In the genomic region with DNA sequence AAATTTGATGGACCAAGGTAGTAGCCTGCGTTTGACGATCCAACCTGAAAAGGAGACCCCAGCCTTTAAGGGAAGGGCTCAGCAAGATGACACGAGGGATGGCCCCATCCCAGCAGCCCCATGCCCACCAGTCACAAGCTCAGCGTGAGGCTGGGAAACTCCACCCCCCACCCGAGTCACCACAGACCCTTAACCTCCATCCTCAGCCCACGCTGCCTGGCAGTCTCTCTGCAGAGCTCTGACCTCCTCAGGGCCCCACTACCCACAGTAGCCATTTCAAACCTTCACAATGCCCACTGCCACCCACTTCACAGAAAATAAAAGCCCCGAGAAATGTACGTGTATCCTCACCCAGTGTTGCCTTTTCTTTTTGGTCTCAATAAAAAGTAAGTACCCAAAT, we compare ENCODE assay signal across 19 cellular contexts. TPM values are rescaled to one million over a fixed set of nuclear protein-coding genes. Genes with fewer than 3 reads are reported as not detected.
DNase-seq lines count a peak whose midpoint lies in the region; ATAC-seq, FAIRE-seq and TF ChIP-seq lines count a peak whose summit lies in the region.
"Had no signal": no experiment of that assay in that cellular context is flagged by ENCODE, and none has a peak within 500 bp of the region (broad histone marks: within the 10 kb centered on the region; RNA-seq: fewer than 3 reads in every experiment).

No MANE protein-coding gene starts in this region.

- no peak for TF ChIP-seq RAD21 in A549 (conservative IDR thresholded peaks at IDR 0.05 in 1 of 2, IDR thresholded peaks at IDR 0.05 in 1 of 2)

- peaks cover 68% of the 10 kb centered on the region for H3K36me3 ChIP-seq in CD4-positive, alpha-beta memory T cell (ENCODE audit: insufficient read depth, low read length)
- H3K36me3 ChIP-seq in lower lobe of right lung = peaks cover 100% of the 10 kb centered on the region

- no peak for TF ChIP-seq POLR2A in A549 (IDR thresholded peaks at IDR 0.05; ENCODE audit: low read length)

- H3K4me3 Mint-ChIP-seq in CD4-positive, alpha-beta memory T cell = peak overlapping the region in 2 of 8 donors; percentile 21 to 36
- no peak overlapping the region for H3K4me3 Mint-ChIP-seq in activated CD8-positive, alpha-beta T cell treated with anti-CD3 and anti-CD28 coated beads for 36 hours
- no peak overlapping the region for H3K4me3 Mint-ChIP-seq in type B pancreatic cell
- H3K4me3 Mint-ChIP-seq: activated naive CD8-positive, alpha-beta T cell had no signal

- ATAC-seq in A549 (no peak), lower lobe of right lung (no peak)
- ATAC-seq in activated CD8-positive, alpha-beta T cell treated with anti-CD3 and anti-CD28 coated beads for 36 hours = no peak
- ATAC-seq: left colon had no signal

- H3K27me3 Mint-ChIP-seq in CD4-positive, alpha-beta memory T cell = no peaks in the 10 kb centered on the region
- H3K27me3 Mint-ChIP-seq in activated CD8-positive, alpha-beta T cell treated with anti-CD3 and anti-CD28 coated beads for 36 hours = no peaks in the 10 kb centered on the region
- H3K27me3 Mint-ChIP-seq in type B pancreatic cell = no peaks in the 10 kb centered on the region
- H3K27me3 Mint-ChIP-seq: activated naive CD8-positive, alpha-beta T cell had no signal

- H3K27ac ChIP-seq in A549 (no peak overlapping the region), lower lobe of right lung (no peak overlapping the region)
- no peak overlapping the region for H3K27ac ChIP-seq in CD4-positive, alpha-beta memory T cell (ENCODE audit: low read depth, low read length)
- H3K27ac ChIP-seq: Peyer's patch, SK-N-MC, upper lobe of left lung had no signal

- CTCF ChIA-PET in A549 (lab: Yijun Ruan, JAX) = interaction anchor here (0.6 to 2.5 kb wide), 9 partner anchors 9 to 194 kb away, joined by 3 to 14 read pairs (median 3); no protein-coding TSS in a partner anchor
- CTCF ChIA-PET in CD4-positive, alpha-beta memory T cell (lab: Charles Lee; ENCODE audit: partially characterized antibody) = no interaction called here
- CTCF ChIA-PET in activated CD8-positive, alpha-beta T cell treated with anti-CD3 and anti-CD28 coated beads for 36 hours (lab: Charles Lee) = interaction anchor here (0.9 kb wide), 1 partner anchor 10 kb away, joined by 3 read pairs; no protein-coding TSS in a partner anchor

- no peaks in the 10 kb centered on the region for H3K27me3 ChIP-seq in CD4-positive, alpha-beta memory T cell (ENCODE audit: insufficient read depth, low read length)
- H3K27me3 ChIP-seq in lower lobe of right lung (ENCODE audit: low read depth) = no peaks in the 10 kb centered on the region
- H3K27me3 ChIP-seq: Peyer's patch, upper lobe of left lung had no signal

- FAIRE-seq in A549 (lab: Jason Lieb, UNC) = no peak
- FAIRE-seq: bronchial epithelial cell, TTC549 had no signal

- H3K4me1 Mint-ChIP-seq in CD4-positive, alpha-beta memory T cell = peaks cover 37 to 78% (median 59%) of the 10 kb centered on the region in 4 donors
- H3K4me1 Mint-ChIP-seq in activated CD8-positive, alpha-beta T cell treated with anti-CD3 and anti-CD28 coated beads for 36 hours (ENCODE audit: low read depth) = peaks cover 58% of the 10 kb centered on the region
- no peaks in the 10 kb centered on the region for H3K4me1 Mint-ChIP-seq in type B pancreatic cell (ENCODE audit: unreplicated experiment)

- intact Hi-C loops in CD4-positive, alpha-beta memory T cell (cut with micrococcal nuclease) = no loop called here
- intact Hi-C loops in activated CD8-positive, alpha-beta T cell treated with anti-CD3 and anti-CD28 coated beads for 36 hours (cut with micrococcal nuclease) = no loop called here
- intact Hi-C loops in lower lobe of right lung (cut with DNase I) = no loop called here

- WGBS in A549 (ENCODE audit: missing lambda C conversion rate) = 92% methylated on average over 8 of the region's 8 CpGs

- H3K4me1 ChIP-seq in A549 (no peaks in the 10 kb centered on the region), lower lobe of right lung (peaks cover 28% of the 10 kb centered on the region)
- H3K4me1 ChIP-seq in CD4-positive, alpha-beta memory T cell (ENCODE audit: insufficient read depth, low read length) = peaks cover 41% of the 10 kb centered on the region
- H3K4me1 ChIP-seq: Caco-2 had no signal

- H3K4me2 ChIP-seq in A549 = no peak overlapping the region

- TF ChIP-seq CTCF in A549 (IDR thresholded peaks at IDR 0.05) (no peak), lower lobe of right lung (IDR thresholded peaks at IDR 0.05) (no peak), type B pancreatic cell (conservative IDR thresholded peaks at IDR 0.05) (no peak)
- TF ChIP-seq CTCF in activated CD8-positive, alpha-beta T cell treated with anti-CD3 and anti-CD28 coated beads for 36 hours (IDR thresholded peaks at IDR 0.05) = no peak

- H3K9me3 ChIP-seq in A549 (no peaks in the 10 kb centered on the region), lower lobe of right lung (no peaks in the 10 kb centered on the region)
- H3K9me3 ChIP-seq in CD4-positive, alpha-beta memory T cell (ENCODE audit: control insufficient read depth in 1 of 2, low read length in 2 of 2) = no peaks in the 10 kb centered on the region
- H3K9me3 ChIP-seq: Caco-2, Peyer's patch, upper lobe of left lung had no signal

- peak overlapping the region; percentile 25 to 100 (median 83) for H3K27ac Mint-ChIP-seq in CD4-positive, alpha-beta memory T cell
- peak overlapping the region; percentile 59 for H3K27ac Mint-ChIP-seq in activated CD8-positive, alpha-beta T cell treated with anti-CD3 and anti-CD28 coated beads for 36 hours
- no peak overlapping the region for H3K27ac Mint-ChIP-seq in type B pancreatic cell
- H3K27ac Mint-ChIP-seq: activated naive CD8-positive, alpha-beta T cell had no signal

- H3K4me3 ChIP-seq in A549 (no peak overlapping the region), lower lobe of right lung (no peak overlapping the region)
- no peak overlapping the region for H3K4me3 ChIP-seq in CD4-positive, alpha-beta memory T cell (ENCODE audit: low read length in 2 of 2)
- H3K4me3 ChIP-seq: Peyer's patch, SK-N-MC, upper lobe of left lung had no signal

- peaks cover 0 to 2% (median 0%) of the 10 kb centered on the region in 8 donors for H3K9me3 Mint-ChIP-seq in CD4-positive, alpha-beta memory T cell
- no peaks in the 10 kb centered on the region for H3K9me3 Mint-ChIP-seq in activated CD8-positive, alpha-beta T cell treated with anti-CD3 and anti-CD28 coated beads for 36 hours
- H3K9me3 Mint-ChIP-seq in type B pancreatic cell = no peaks in the 10 kb centered on the region

- POLR2A ChIA-PET in A549 (lab: Yijun Ruan, JAX) = no interaction called here
- POLR2A ChIA-PET in CD4-positive, alpha-beta memory T cell (lab: Charles Lee; ENCODE audit: partially characterized antibody) = interaction anchor here (1.2 to 2.5 kb wide), 4 partner anchors 16 to 73 kb away, joined by 3 to 9 read pairs (median 6); no protein-coding TSS in a partner anchor
- POLR2A ChIA-PET in activated CD8-positive, alpha-beta T cell treated with anti-CD3 and anti-CD28 coated beads for 36 hours (lab: Charles Lee) = interaction anchor here (0.5 to 4.2 kb wide), 7 partner anchors 10 to 28 kb away, joined by 3 to 18 read pairs (median 8); no protein-coding TSS in a partner anchor

- TF ChIP-seq EP300 in A549 (IDR thresholded peaks at IDR 0.05) = no peak

- peaks cover 73 to 84% of the 10 kb centered on the region in 2 donors for H3K36me3 Mint-ChIP-seq in CD4-positive, alpha-beta memory T cell
- H3K36me3 Mint-ChIP-seq in activated CD8-positive, alpha-beta T cell treated with anti-CD3 and anti-CD28 coated beads for 36 hours (ENCODE audit: low read depth) = peaks cover 80% of the 10 kb centered on the region
- peaks cover 30% of the 10 kb centered on the region for H3K36me3 Mint-ChIP-seq in type B pancreatic cell

- DNase-seq in A549 (ENCODE audit: low read depth in 1 of 2, low spot score in 1 of 2) (no peak), lower lobe of right lung (peak; percentile 9), T-helper 9 cell (no peak), type B pancreatic cell (ENCODE audit: extremely low spot score, unreplicated experiment) (no peak), pons (ENCODE audit: low spot score) (no peak)
- DNase-seq in CD4-positive, alpha-beta memory T cell = peak in 1 of 5 donors; percentile 8
- no peak for DNase-seq in activated CD8-positive, alpha-beta T cell treated with anti-CD3 and anti-CD28 coated beads for 36 hours
- DNase-seq: activated CD4-positive, alpha-beta T cell treated with anti-CD3 and anti-CD28 coated beads, Interleukin-2, amount 50 U/mL, for 1 hour; activated T-cell treated with anti-CD3 and anti-CD28 coated beads, Interleukin-2, amount 50 U/mL, for 48 hours; Caco-2; erythroblast; left colon; Peyer's patch; stimulated activated naive CD4-positive, alpha-beta T cell treated with Interleukin-2 at 50 U/mL for 16 hours; upper lobe of left lung had no signal

TF ChIP-seq in A549, 52 proteins besides CTCF, POLR2A, EP300 and RAD21 (continues in another document):
- TF ChIP-seq NR3C1 (IDR thresholded peaks at IDR 0.05) (no peak), POLR2AphosphoS2 (conservative IDR thresholded peaks at IDR 0.05; ENCODE audit: low read length) (0 out of 2 replicates have a peak, but pooled peaks have one; percentile 40), EHF (CRISPR knock-in tag; IDR thresholded peaks at IDR 0.05) (no peak), TFCP2L1 (CRISPR knock-in tag; IDR thresholded peaks at IDR 0.05) (no peak), ZNF302 (CRISPR knock-in tag; IDR thresholded peaks at IDR 0.05) (no peak), HOXA7 (CRISPR knock-in tag; IDR thresholded peaks at IDR 0.05) (no peak)

RNA-seq across cellular contexts. Expression of gene USP36, which starts 18.7 kb away (rescaled TPM):
- polyA plus RNA-seq in A549 (2011; rRNA removed) (49.0 and 59.0 TPM in 2 replicates), A549 (2017; fragmentation: RNase III; extraction: RNeasy Plus Mini Kit Qiagen cat#74134 plus additional on column Dnase treatment) (40.7 to 43.8 TPM (median 41.1 TPM) in 3 replicates)
- 41.6 and 47.2 TPM in 2 replicates for polyA plus RNA-seq in A549 (2012; cell fraction: cytosol; rRNA removed)
- polyA plus RNA-seq in A549 (2012; cell fraction: nucleus; rRNA removed) = 118 and 157 TPM in 2 replicates
- polyA minus RNA-seq in A549 (2011; rRNA and poly(A)+ RNA removed) = 79.8 and 90.9 TPM in 2 replicates
- total RNA-seq in CD4-positive, alpha-beta memory T cell = 100 to 1,000 TPM; 181 to 183 TPM
- polyA plus RNA-seq in CD4-positive, alpha-beta memory T cell = 10 to 100 TPM; 35.4 to 55.1 TPM
- total RNA-seq in activated CD8-positive, alpha-beta T cell treated with anti-CD3 and anti-CD28 coated beads for 36 hours = 10 to 100 TPM; 86.3 to 93.2 TPM
- total RNA-seq in lower lobe of right lung (58.6 TPM), type B pancreatic cell (ENCODE audit: low replicate concordance) (53.4 and 58.6 TPM in 2 replicates)

RNA-seq across cellular contexts. Expression of gene CYTH1, which starts 39.9 kb away (rescaled TPM):
- polyA plus RNA-seq in A549 (2011; rRNA removed) = 36.0 and 38.5 TPM in 2 replicates
- 27.3 and 34.2 TPM in 2 replicates for polyA plus RNA-seq in A549 (2012; cell fraction: cytosol; rRNA removed)
- polyA plus RNA-seq in A549 (2012; cell fraction: nucleus; rRNA removed) = 72.4 and 88.1 TPM in 2 replicates
- 45.9 to 54.3 TPM (median 46.2 TPM) in 3 replicates for polyA plus RNA-seq in A549 (2017; fragmentation: RNase III; extraction: RNeasy Plus Mini Kit Qiagen cat#74134 plus additional on column Dnase treatment)
- 32.0 and 37.1 TPM in 2 replicates for polyA minus RNA-seq in A549 (2011; rRNA and poly(A)+ RNA removed)
- total RNA-seq in CD4-positive, alpha-beta memory T cell = 100 to 1,000 TPM; 380 to 390 TPM
- 100 to 1,000 TPM; 271 to 370 TPM for polyA plus RNA-seq in CD4-positive, alpha-beta memory T cell
- 10 to 100 TPM; 95.1 to 96.0 TPM for total RNA-seq in activated CD8-positive, alpha-beta T cell treated with anti-CD3 and anti-CD28 coated beads for 36 hours
- 110 TPM for total RNA-seq in lower lobe of right lung
- 18.8 and 30.3 TPM in 2 replicates for total RNA-seq in type B pancreatic cell (ENCODE audit: low replicate concordance)
